In genomic region chr19:12757544-12758274, GRCh38 we compare ENCODE assay signal across 8 cellular contexts.
DNase-seq lines count a peak whose midpoint lies in the region; ATAC-seq and TF ChIP-seq lines count a peak whose summit lies in the region.

No MANE protein-coding gene starts in this region.

- peak; percentile 75 to 78 for ATAC-seq in activated CD4-positive, CD25-positive, alpha-beta regulatory T cell treated with anti-CD3 and anti-CD28 coated beads, Interleukin-2, amount 50 U/mL, for 24 hours
- ATAC-seq in HG02571 (IDR thresholded peaks at IDR 0.05; ENCODE audit: unreplicated experiment): no peak

- TF ChIP-seq CTCF in choroid plexus epithelial cell (conservative IDR thresholded peaks at IDR 0.05; ENCODE audit: low read depth, low read length): peak; percentile 68

- DNase-seq in NCI-H1417 (lab: John Stamatoyannopoulos, UW) (peak; percentile 27 to 77 (median 69)), NCI-H1417 treated with DMSO at 0.1 percent for 48 hours (lab: John Stamatoyannopoulos, UW) (no peak), NCI-H2196 treated with DMSO at 0.1 percent for 48 hours (lab: John Stamatoyannopoulos, UW; ENCODE audit: unreplicated experiment) (peak; percentile 69), choroid plexus epithelial cell (ENCODE audit: low read depth) (peak; percentile 79), kidney tubule cell (ENCODE audit: low spot score) (peak; percentile 74)
- peak; percentile 46 to 58 for DNase-seq in stimulated activated CD4-positive, alpha-beta T cell treated with anti-CD3 and anti-CD28 coated beads, Interleukin-1b, Interleukin-23, amount 100 ng/mL, for 4 hours (ENCODE audit: low read depth in 2 of 2)

- H3K4me3 ChIP-seq in choroid plexus epithelial cell (ENCODE audit: low read depth, low read length): peak overlapping the region; percentile 49
